In the genomic region with DNA sequence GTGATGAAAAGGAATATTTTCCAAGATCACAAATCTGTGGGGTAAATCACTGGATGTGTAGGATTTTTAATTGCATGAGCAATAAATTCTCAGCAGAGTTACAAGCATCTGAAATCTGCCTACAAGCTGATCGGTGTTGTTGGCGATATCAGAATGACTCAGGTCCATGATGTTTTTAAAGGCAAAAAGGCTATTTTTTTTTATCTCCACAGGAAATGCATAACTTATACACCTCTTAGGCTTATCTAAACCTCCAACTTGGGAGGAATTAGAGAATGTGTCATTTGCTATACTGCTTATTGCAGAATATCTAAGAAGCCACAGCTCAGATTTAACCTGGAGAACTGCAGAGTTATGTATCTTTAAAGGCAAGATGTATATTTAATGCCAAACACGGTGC, we compare ENCODE assay signal across 25 cellular contexts.
"Had no signal": no experiment of that assay in that cellular context is flagged by ENCODE, and none has a peak within 500 bp of the region (broad histone marks: within the 10 kb centered on the region; RNA-seq: fewer than 3 reads in every experiment).

No MANE protein-coding gene starts in this region.

- H2AFZ ChIP-seq: hepatocyte, neural progenitor cell had no signal

- FAIRE-seq: endometrium had no signal

- H3K79me2 ChIP-seq: hepatocyte had no signal

- H3K36me3 ChIP-seq: adrenal gland, cardiac muscle cell, left ventricle myocardium inferior, neural progenitor cell, right lobe of liver, uterus had no signal

- H3K27me3 ChIP-seq: adrenal gland, cardiac muscle cell, hepatocyte, neural progenitor cell, right lobe of liver, testis, uterus had no signal

- H3K4me3 ChIP-seq: adrenal gland, cardiac muscle cell, hepatocyte, left ventricle myocardium inferior, neural progenitor cell, right lobe of liver, skin epidermis, testis, uterus had no signal

- H3K27ac ChIP-seq: adrenal gland, cardiac muscle cell, hepatocyte, left ventricle myocardium inferior, neural progenitor cell, right lobe of liver, skin epidermis, testis, uterus had no signal

- ATAC-seq: activated naive CD4-positive, alpha-beta T cell treated with anti-CD3 and anti-CD28 coated beads, Interleukin-2, amount 50 U/mL, for 72 hours; activated T-helper 17 cell treated with anti-CD3 and anti-CD28 coated beads, Interleukin-2, amount 50 U/mL, for 72 hours; naive thymus-derived CD8-positive, alpha-beta T cell; right lobe of liver; stimulated activated memory B cell treated with anti-CD40 and anti-IgM and Interleukin-4, amounts not matched to agents 10 μg/mL and 1 μg/mL and 100 μg/mL, for 72 hours; WTC11 had no signal

- H3K4me2 ChIP-seq: hepatocyte, neural progenitor cell had no signal

- H3K9ac ChIP-seq: neural progenitor cell had no signal

- DNase-seq: activated CD8-positive, alpha-beta memory T cell treated with anti-CD3 and anti-CD28 coated beads for 24 hours; activated CD8-positive, alpha-beta memory T cell treated with anti-CD3 and anti-CD28 coated beads, Interleukin-2, amount 50 U/mL, for 4 hours; activated T-cell treated with anti-CD3 and anti-CD28 coated beads, Interleukin-2, amount 50 U/mL, for 24 hours; adrenal gland; effector CD4-positive, alpha-beta T cell; foreskin melanocyte; glutamatergic neuron; immature natural killer cell; left ventricle myocardium inferior; naive thymus-derived CD8-positive, alpha-beta T cell; posterior cingulate gyrus; right lobe of liver; stimulated activated CD4-positive, alpha-beta T cell treated with anti-CD3 and anti-CD28 coated beads, Interleukin-2, amount 100 ng/mL, for 24 hours; testis; trophoblast cell; uterus had no signal

- H3K4me1 ChIP-seq: adrenal gland, neural progenitor cell, right lobe of liver, testis, uterus had no signal

- H3K9me3 ChIP-seq: adrenal gland, left ventricle myocardium inferior, right lobe of liver, testis, uterus had no signal
